Comparison of ENCODE assay signal across 22 cellular contexts in genomic region chr4:40669504-40669903, GRCh38. TPM values are rescaled to one million over a fixed set of nuclear protein-coding genes. Genes with fewer than 3 reads are reported as not detected.
DNase-seq lines count a peak whose midpoint lies in the region; ATAC-seq, FAIRE-seq and TF ChIP-seq lines count a peak whose summit lies in the region.
"Had no signal": no experiment of that assay in that cellular context is flagged by ENCODE, and none has a peak within 500 bp of the region (broad histone marks: within the 10 kb centered on the region; RNA-seq: fewer than 3 reads in every experiment).

No MANE protein-coding gene starts in this region.

- in situ Hi-C loops in GM13976 (cut with MboI; ENCODE audit: low sequenced_read_pairs, unreplicated experiment) (no loop called here), GM12878 (cut with MboI) (loop anchor here (25.0 kb wide), 1 partner anchor 1968 kb away; no protein-coding TSS in a partner anchor)

- TF ChIP-seq CTCF in activated CD8-positive, alpha-beta T cell treated with anti-CD3 and anti-CD28 coated beads for 36 hours (IDR thresholded peaks at IDR 0.05), result no peak
- TF ChIP-seq CTCF in GM13976 (IDR thresholded peaks at IDR 0.05; ENCODE audit: borderline replicate concordance, control extremely low read depth, extremely low read depth, insufficient read depth, missing control alignments), result no peak
- no peak for TF ChIP-seq CTCF in GM12878 (IDR thresholded peaks at IDR 0.05 in 2 of 3, conservative IDR thresholded peaks at IDR 0.05 in 1 of 3; ENCODE audit: control insufficient read depth in 2 of 3, extremely low read depth in 1 of 3, insufficient read depth in 1 of 3, low read depth in 3 of 3, low read length in 3 of 3)
- no peak for TF ChIP-seq CTCF in mesothelial cell of epicardium (IDR thresholded peaks at IDR 0.05; ENCODE audit: unreplicated experiment)

- peak; percentile 31; the same call in 1 of the 2 replicates for TF ChIP-seq RAD21 in GM12878 (IDR thresholded peaks at IDR 0.05; ENCODE audit: insufficient read depth, low read depth, low read length)

- peaks cover 2% of the 10 kb centered on the region for H3K27me3 Mint-ChIP-seq in activated CD8-positive, alpha-beta T cell treated with anti-CD3 and anti-CD28 coated beads for 36 hours
- H3K27me3 Mint-ChIP-seq in activated CD8-positive, alpha-beta T cell treated with anti-CD3 and anti-CD28 coated beads, Interleukin-2, amount 10 ng/mL, durations not matched to agents 7 days and 5 days (ENCODE audit: low read depth), result peaks cover 5% of the 10 kb centered on the region
- H3K27me3 Mint-ChIP-seq in mesothelial cell of epicardium (ENCODE audit: low read depth), result no peaks in the 10 kb centered on the region
- H3K27me3 Mint-ChIP-seq: dendritic cell treated with granulocyte-macrophage colony-stimulating factor and Interleukin-4, amounts not matched to agents 40 ng/mL and 50 ng/mL, for 4 days; naive B cell had no signal

- RAD21 ChIA-PET in GM12878 (lab: Charles Lee; ENCODE audit: unreplicated experiment), result interaction anchor here (0.6 to 3.2 kb wide), 17 partner anchors 12 to 363 kb away, joined by 3 to 33 read pairs (median 4); partner anchors contain the start of gene RBM47

- no peak overlapping the region for H3K27ac Mint-ChIP-seq in activated CD8-positive, alpha-beta T cell treated with anti-CD3 and anti-CD28 coated beads for 36 hours
- no peak overlapping the region for H3K27ac Mint-ChIP-seq in activated CD8-positive, alpha-beta T cell treated with anti-CD3 and anti-CD28 coated beads, Interleukin-2, amount 10 ng/mL, durations not matched to agents 7 days and 5 days
- no peak overlapping the region for H3K27ac Mint-ChIP-seq in mesothelial cell of epicardium
- H3K27ac Mint-ChIP-seq: dendritic cell treated with granulocyte-macrophage colony-stimulating factor and Interleukin-4, amounts not matched to agents 40 ng/mL and 50 ng/mL, for 4 days; naive B cell had no signal

- no peaks in the 10 kb centered on the region for H4K20me1 ChIP-seq in GM12878 (ENCODE audit: control insufficient read depth, insufficient read depth)
- H4K20me1 ChIP-seq: BLaER1 treated with 17β-estradiol and CSF1 and Interleukin-3, amounts not matched to agents 10 nM and 100 nM had no signal

- intact Hi-C loops in activated CD8-positive, alpha-beta T cell treated with anti-CD3 and anti-CD28 coated beads for 36 hours (cut with micrococcal nuclease), result no loop called here
- intact Hi-C loops in GM12878 (cut with micrococcal nuclease; ENCODE audit: unreplicated experiment), result no loop called here

- H3K27me3 ChIP-seq in GM12878 (replicated peaks in 1 of 2; ENCODE audit: control insufficient read depth in 2 of 2, insufficient read depth in 2 of 2, low read length in 1 of 2), result no peaks in the 10 kb centered on the region
- H3K27me3 ChIP-seq: BLaER1 treated with 17β-estradiol and CSF1 and Interleukin-3, amounts not matched to agents 10 nM and 100 nM; breast epithelium had no signal

- SMC1A ChIA-PET in GM12878 (lab: Charles Lee; ENCODE audit: uncharacterized antibody, unreplicated experiment), result interaction anchor here (0.6 to 12.1 kb wide), 11 partner anchors 9 to 197 kb away, joined by 3 to 215 read pairs (median 4); partner anchors contain the start of gene RBM47

- peak overlapping the region; percentile 26; the same call in 1 of the 2 replicates for H3K4me2 ChIP-seq in GM12878 (ENCODE audit: control insufficient read depth, insufficient read depth)
- H3K4me2 ChIP-seq: A549; BLaER1 treated with 17β-estradiol and CSF1 and Interleukin-3, amounts not matched to agents 10 nM and 100 nM had no signal

- peak overlapping the region; percentile 7; the same call in 1 of the 2 replicates for H3K9ac ChIP-seq in GM12878 (ENCODE audit: control insufficient read depth, insufficient read depth, low read length)
- H3K9ac ChIP-seq: BLaER1 treated with 17β-estradiol and CSF1 and Interleukin-3, amounts not matched to agents 10 nM and 100 nM; parathyroid adenoma had no signal

- no peaks in the 10 kb centered on the region for H3K79me2 ChIP-seq in GM12878 (ENCODE audit: control insufficient read depth, insufficient read depth, low read length)
- H3K79me2 ChIP-seq: parathyroid adenoma had no signal

- FAIRE-seq in GM12878 (lab: Jason Lieb, UNC), result no peak
- FAIRE-seq: A549, endothelial cell of umbilical vein had no signal

- peaks cover 38% of the 10 kb centered on the region for H3K4me1 Mint-ChIP-seq in activated CD8-positive, alpha-beta T cell treated with anti-CD3 and anti-CD28 coated beads for 36 hours (ENCODE audit: low read depth)
- H3K4me1 Mint-ChIP-seq in activated CD8-positive, alpha-beta T cell treated with anti-CD3 and anti-CD28 coated beads, Interleukin-2, amount 10 ng/mL, durations not matched to agents 7 days and 5 days (ENCODE audit: low read depth), result peaks cover 44% of the 10 kb centered on the region
- peaks cover 35% of the 10 kb centered on the region for H3K4me1 Mint-ChIP-seq in mesothelial cell of epicardium
- H3K4me1 Mint-ChIP-seq: naive B cell had no signal

- H3K9me3 ChIP-seq in GM12878 (replicated peaks; ENCODE audit: control insufficient read depth, insufficient read depth, low read length), result no peaks in the 10 kb centered on the region; the same call in 2 of the 3 replicates
- H3K9me3 ChIP-seq: A549; BLaER1 treated with 17β-estradiol and CSF1 and Interleukin-3, amounts not matched to agents 10 nM and 100 nM; breast epithelium; thoracic aorta had no signal

- TF ChIP-seq POLR2A in GM12878 (IDR thresholded peaks at IDR 0.05; ENCODE audit: low read depth, low read length), result no peak

- H3K4me3 ChIP-seq in GM12878, result no peak overlapping the region
- H3K4me3 ChIP-seq: A549; BLaER1 treated with 17β-estradiol and CSF1 and Interleukin-3, amounts not matched to agents 10 nM and 100 nM; breast epithelium; thoracic aorta had no signal

- CTCF ChIA-PET in activated CD8-positive, alpha-beta T cell treated with anti-CD3 and anti-CD28 coated beads for 36 hours (lab: Charles Lee), result interaction anchor here (1.3 kb wide), 1 partner anchor 174 kb away, joined by 3 read pairs; no protein-coding TSS in a partner anchor
- CTCF ChIA-PET in activated CD8-positive, alpha-beta T cell treated with anti-CD3 and anti-CD28 coated beads, Interleukin-2, amount 10 ng/mL, durations not matched to agents 7 days and 5 days (lab: Charles Lee), result no interaction called here
- CTCF ChIA-PET in GM12878 (lab: Yijun Ruan, JAX), result interaction anchor here (0.6 to 1.8 kb wide), 7 partner anchors 13 to 210 kb away, joined by 3 to 5 read pairs (median 4); no protein-coding TSS in a partner anchor

- H3K4me1 ChIP-seq in GM12878 (ENCODE audit: control insufficient read depth, insufficient read depth, low read length), result peaks cover 47% of the 10 kb centered on the region
- H3K4me1 ChIP-seq: breast epithelium, parathyroid adenoma had no signal

- 4% methylated on average over 8 of the region's 8 CpGs for whole genome bisulfite sequencing in GM12878 (ENCODE audit: insufficient coverage, insufficient replicate concordance, low lambda C conversion rate, missing lambda C conversion rate)

- peak overlapping the region; percentile 38 for H2AFZ ChIP-seq in GM12878 (ENCODE audit: control insufficient read depth, low read depth, low read length)
- H2AFZ ChIP-seq: parathyroid adenoma had no signal

- H3K36me3 Mint-ChIP-seq in activated CD8-positive, alpha-beta T cell treated with anti-CD3 and anti-CD28 coated beads for 36 hours (ENCODE audit: low read depth), result no peaks in the 10 kb centered on the region
- peaks cover 2% of the 10 kb centered on the region for H3K36me3 Mint-ChIP-seq in activated CD8-positive, alpha-beta T cell treated with anti-CD3 and anti-CD28 coated beads, Interleukin-2, amount 10 ng/mL, durations not matched to agents 7 days and 5 days (ENCODE audit: low read depth)
- H3K36me3 Mint-ChIP-seq in mesothelial cell of epicardium, result no peaks in the 10 kb centered on the region
- H3K36me3 Mint-ChIP-seq: naive B cell had no signal

- no peak for ATAC-seq in activated CD8-positive, alpha-beta T cell treated with anti-CD3 and anti-CD28 coated beads for 36 hours
- ATAC-seq in activated CD8-positive, alpha-beta T cell treated with anti-CD3 and anti-CD28 coated beads, Interleukin-2, amount 10 ng/mL, durations not matched to agents 7 days and 5 days, result no peak
- ATAC-seq in HG02798 (IDR thresholded peaks at IDR 0.05; ENCODE audit: poor library complexity, unreplicated experiment), result peak; percentile 46
- peak; percentile 63 for ATAC-seq in GM12878
- ATAC-seq: A549 had no signal

- H3K36me3 ChIP-seq in GM12878 (ENCODE audit: control insufficient read depth in 2 of 2, insufficient read depth in 2 of 2, low read length in 1 of 2), result no peaks in the 10 kb centered on the region
- H3K36me3 ChIP-seq: BLaER1 treated with 17β-estradiol and CSF1 and Interleukin-3, amounts not matched to agents 10 nM and 100 nM; breast epithelium; thoracic aorta had no signal

- no peaks in the 10 kb centered on the region for H3K9me3 Mint-ChIP-seq in activated CD8-positive, alpha-beta T cell treated with anti-CD3 and anti-CD28 coated beads for 36 hours
- H3K9me3 Mint-ChIP-seq in activated CD8-positive, alpha-beta T cell treated with anti-CD3 and anti-CD28 coated beads, Interleukin-2, amount 10 ng/mL, durations not matched to agents 7 days and 5 days (ENCODE audit: insufficient read depth), result no peaks in the 10 kb centered on the region
- no peaks in the 10 kb centered on the region for H3K9me3 Mint-ChIP-seq in mesothelial cell of epicardium
- H3K9me3 Mint-ChIP-seq: dendritic cell treated with granulocyte-macrophage colony-stimulating factor and Interleukin-4, amounts not matched to agents 40 ng/mL and 50 ng/mL, for 4 days; naive B cell had no signal

- H3K27ac ChIP-seq in GM12878 (ENCODE audit: control insufficient read depth, insufficient read depth), result peak overlapping the region; percentile 51
- H3K27ac ChIP-seq: breast epithelium, parathyroid adenoma, thoracic aorta had no signal

- BruUV-seq in GM12878 (replicated peaks; lab: Mats Ljungman, UMichigan), result no TSS peak

- peak; percentile 18 to 36; a peak in 1 of 4 replicates for TF ChIP-seq EP300 in GM12878 (IDR thresholded peaks at IDR 0.05; ENCODE audit: borderline replicate concordance in 1 of 2, control insufficient read depth in 1 of 2, low read depth in 2 of 2, low read length in 2 of 2)

- DNase-seq in activated CD8-positive, alpha-beta T cell treated with anti-CD3 and anti-CD28 coated beads for 36 hours, result peak; percentile 28
- no peak for DNase-seq in activated CD8-positive, alpha-beta T cell treated with anti-CD3 and anti-CD28 coated beads, Interleukin-2, amount 10 ng/mL, durations not matched to agents 7 days and 5 days
- DNase-seq in GM13976 (ENCODE audit: low spot score), result peak; percentile 59
- DNase-seq in GM12878 (ENCODE audit: low read depth, low spot score), result peak; percentile 62
- DNase-seq in EL, result no peak
- DNase-seq in HPDE6-E6E7 (ENCODE audit: extremely low spot score), result no peak
- DNase-seq in mesothelial cell of epicardium (ENCODE audit: low spot score in 2 of 2, unreplicated experiment in 2 of 2), result no peak
- DNase-seq: GDM1, kidney glomerular epithelial cell, naive B cell, NCI-H1417 treated with DMSO at 0.1 percent for 48 hours, NCI-H2171, Right ventricle myocardium superior, T-helper 1 cell had no signal

- H3K4me3 Mint-ChIP-seq in activated CD8-positive, alpha-beta T cell treated with anti-CD3 and anti-CD28 coated beads for 36 hours, result no peak overlapping the region
- H3K4me3 Mint-ChIP-seq in activated CD8-positive, alpha-beta T cell treated with anti-CD3 and anti-CD28 coated beads, Interleukin-2, amount 10 ng/mL, durations not matched to agents 7 days and 5 days, result no peak overlapping the region
- H3K4me3 Mint-ChIP-seq in mesothelial cell of epicardium, result no peak overlapping the region
- H3K4me3 Mint-ChIP-seq: dendritic cell treated with granulocyte-macrophage colony-stimulating factor and Interleukin-4, amounts not matched to agents 40 ng/mL and 50 ng/mL, for 4 days; naive B cell had no signal

- POLR2A ChIA-PET in activated CD8-positive, alpha-beta T cell treated with anti-CD3 and anti-CD28 coated beads for 36 hours (lab: Charles Lee), result interaction anchor here (0.6 kb wide), 1 partner anchor 937 kb away, joined by 3 read pairs; no protein-coding TSS in a partner anchor
- POLR2A ChIA-PET in activated CD8-positive, alpha-beta T cell treated with anti-CD3 and anti-CD28 coated beads, Interleukin-2, amount 10 ng/mL, durations not matched to agents 7 days and 5 days (lab: Charles Lee), result no interaction called here
- POLR2A ChIA-PET in GM12878 (lab: Charles Lee), result interaction anchor here (1.0 to 6.9 kb wide), 5 partner anchors 14 to 474 kb away, joined by 3 to 80 read pairs (median 4); partner anchors contain the start of gene RBM47

RNA-seq across cellular contexts. Expression of gene RBM47, which starts 39.8 kb away (rescaled TPM):
- under 1 TPM; 0.13 to 0.74 TPM for total RNA-seq in activated CD8-positive, alpha-beta T cell treated with anti-CD3 and anti-CD28 coated beads for 36 hours
- under 1 TPM; 0.60 to 0.66 TPM for total RNA-seq in activated CD8-positive, alpha-beta T cell treated with anti-CD3 and anti-CD28 coated beads, Interleukin-2, amount 10 ng/mL, durations not matched to agents 7 days and 5 days
- 158 and 160 TPM in 2 replicates for total RNA-seq in GM12878 (2013; cell fraction: nucleolus; rRNA removed)
- total RNA-seq in GM12878 (2014; rRNA removed) (40.6 and 43.1 TPM in 2 replicates), GM12878 (2014; rRNA removed; fragmentation: Illumina TruSeq; extraction: Trizol) (23.7 and 24.4 TPM in 2 replicates), GM12878 (2021) (43.0 and 45.0 TPM in 2 replicates), mesothelial cell of epicardium (37.8 to 41.5 TPM (median 41.0 TPM) in 3 replicates)
- polyA plus RNA-seq in GM12878 (2011; ENCODE audit: low read depth), result 12.4 TPM
- polyA plus RNA-seq in GM12878 (2011; rRNA removed) (21.8 and 23.6 TPM in 2 replicates), GM12878 (2014; fragmentation: Illumina TruSeq; extraction: Trizol) (16.9 and 18.1 TPM in 2 replicates), GM12878 (2014; fragmentation: Nextera tagmentation; extraction: Ambion mirVana) (10 to 100 TPM in 1 of 2 experiments, 1 to 10 TPM in 1; 7.9 to 10.1 TPM), GM12878 (2014; rRNA removed) (33.6 and 37.1 TPM in 2 replicates), GM12878 (2016; fragmentation: Nextera tagmentation; extraction: Ambion mirVana) (10 to 100 TPM; 40.5 to 40.6 TPM)
- polyA plus RNA-seq in GM12878 (2011; cell fraction: cytosol; rRNA removed), result 25.9 and 36.2 TPM in 2 replicates
- 29.5 and 41.9 TPM in 2 replicates for polyA plus RNA-seq in GM12878 (2011; cell fraction: nucleus; rRNA removed)
- polyA plus RNA-seq in GM12878 (2012), result 12.3 and 16.9 TPM in 2 replicates
- polyA minus RNA-seq in GM12878 (2011; rRNA and poly(A)+ RNA removed), result 32.3 and 53.0 TPM in 2 replicates
- 22.3 and 26.3 TPM in 2 replicates for polyA minus RNA-seq in GM12878 (2011; cell fraction: cytosol; rRNA and poly(A)+ RNA removed)
- 31.8 and 53.8 TPM in 2 replicates for polyA minus RNA-seq in GM12878 (2011; cell fraction: nucleus; rRNA and poly(A)+ RNA removed)
- total RNA-seq: endothelial cell of umbilical vein had no signal
- polyA plus RNA-seq: endothelial cell of umbilical vein had no signal

Comparison
In these comparisons a context has a peak if more than half of its experiments do, and no peak if none do; other contexts are left out.
1. DNase-seq: peak in activated CD8-positive, alpha-beta T cell treated with anti-CD3 and anti-CD28 coated beads for 36 hours (single experiment), GM13976 (single experiment) and GM12878 (single experiment); none in activated CD8-positive, alpha-beta T cell treated with anti-CD3 and anti-CD28 coated beads, Interleukin-2, amount 10 ng/mL, durations not matched to agents 7 days and 5 days (single experiment), EL (single experiment), HPDE6-E6E7 (single experiment) and mesothelial cell of epicardium (0 of 2).
2. ATAC-seq: peak in HG02798 (single experiment) and GM12878 (single experiment); none in activated CD8-positive, alpha-beta T cell treated with anti-CD3 and anti-CD28 coated beads for 36 hours (single experiment) and activated CD8-positive, alpha-beta T cell treated with anti-CD3 and anti-CD28 coated beads, Interleukin-2, amount 10 ng/mL, durations not matched to agents 7 days and 5 days (single experiment).
3. RNA of gene RBM47, which starts 39.8 kb away (total RNA-seq): 23.7 to 160 TPM in GM12878 and 37.8 to 41.5 TPM in mesothelial cell of epicardium; 0.13 to 0.74 TPM in activated CD8-positive, alpha-beta T cell treated with anti-CD3 and anti-CD28 coated beads for 36 hours and 0.60 to 0.66 TPM in activated CD8-positive, alpha-beta T cell treated with anti-CD3 and anti-CD28 coated beads, Interleukin-2, amount 10 ng/mL, durations not matched to agents 7 days and 5 days; every median in the first group is over 10 times any median in the second.